In the genomic region with DNA sequence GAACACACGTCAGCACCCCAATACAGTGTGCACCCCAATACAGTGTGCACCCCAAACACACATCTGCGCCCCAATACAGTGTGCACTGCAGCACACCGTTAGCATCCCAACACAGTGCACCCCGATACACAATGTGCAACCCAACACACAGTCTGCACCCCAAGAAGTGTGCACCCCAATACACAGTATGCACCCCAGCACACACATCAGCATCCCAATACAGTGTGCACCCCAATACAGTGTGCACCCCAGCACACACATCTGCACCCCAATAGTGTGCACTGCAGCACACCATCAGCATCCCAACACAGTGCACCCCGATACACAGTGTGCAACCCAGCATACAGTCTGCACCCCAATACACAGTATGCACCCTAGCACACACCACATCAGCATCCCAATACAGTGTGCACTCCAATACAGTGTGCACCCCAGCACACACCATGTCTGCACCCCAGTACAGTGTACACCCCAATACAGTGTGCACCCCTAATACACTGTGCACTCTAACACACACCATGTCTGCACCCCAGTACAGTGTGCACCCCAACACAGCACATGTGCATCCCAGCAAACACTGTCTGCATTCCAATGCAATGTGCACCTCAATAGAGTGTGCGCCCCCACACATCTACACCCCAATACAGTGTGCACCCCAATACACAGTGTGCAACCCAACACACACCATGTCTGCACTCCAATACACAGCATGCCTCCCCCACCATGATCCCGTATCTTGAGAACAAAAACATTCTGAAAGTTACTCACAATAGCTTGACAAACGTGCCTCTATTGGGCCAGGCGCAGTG, we compare ENCODE assay signal across 8 cellular contexts. TPM values are rescaled to one million over a fixed set of nuclear protein-coding genes. Genes with fewer than 3 reads are reported as not detected.
A peak's percentile ranks its signal among the peaks of the same experiment; 100 is the strongest.
DNase-seq lines count a peak whose midpoint lies in the region; ATAC-seq and TF ChIP-seq lines count a peak whose summit lies in the region.

No MANE protein-coding gene starts in this region.

- H3K9ac ChIP-seq in SK-N-SH (peak overlapping the region; percentile 57; the same call in 1 of the 2 replicates), OCI-LY1 (ENCODE audit: low read length) (peak overlapping the region; percentile 52; the same call in 1 of the 2 replicates)

- H3K36me3 ChIP-seq in SK-N-SH (replicated peaks in 1 of 2; ENCODE audit: control insufficient read depth in 1 of 2, insufficient read depth in 2 of 2, low read length in 1 of 2) (peaks cover 5 to 14% of the 10 kb centered on the region in 2 experiments), OCI-LY1 (ENCODE audit: insufficient read depth, low read length) (peaks cover 24% of the 10 kb centered on the region), esophagus (ENCODE audit: control insufficient read depth in 2 of 2, insufficient read depth in 2 of 2, low read length in 1 of 2) (peaks cover 2 to 6% of the 10 kb centered on the region in 2 donors), gastrocnemius medialis (no peaks in the 10 kb centered on the region)

- H3K4me3 ChIP-seq in SK-N-SH (ENCODE audit: low read depth in 2 of 2, low read length in 1 of 2) (peak overlapping the region; percentile 53 to 88), OCI-LY1 (ENCODE audit: low read depth, low read length, poor library complexity, severe bottlenecking) (peak overlapping the region; percentile 92), esophagus (ENCODE audit: low read depth in 1 of 2, low read length in 2 of 2) (peak overlapping the region; percentile 48 to 84), gastrocnemius medialis (peak overlapping the region; percentile 43 to 77 (median 66))

- no peak for TF ChIP-seq EP300 in SK-N-SH (IDR thresholded peaks at IDR 0.05; ENCODE audit: borderline replicate concordance in 1 of 2, low read depth in 1 of 2, low read length in 1 of 2)

- no peak for DNase-seq in SK-N-SH
- no peak for DNase-seq in gastrocnemius medialis
- DNase-seq in cortex of kidney (lab: John Stamatoyannopoulos, UW) = no peak
- DNase-seq in HCEC 1CT = no peak
- DNase-seq in activated gamma-delta T cell (lab: John Stamatoyannopoulos, UW) = no peak

- H3K27me3 ChIP-seq in SK-N-SH (ENCODE audit: insufficient read depth) (no peaks in the 10 kb centered on the region), OCI-LY1 (ENCODE audit: insufficient read depth, low read length) (no peaks in the 10 kb centered on the region), esophagus (ENCODE audit: control insufficient read depth in 1 of 2, insufficient read depth in 2 of 2, low read length in 2 of 2) (no peaks in the 10 kb centered on the region), gastrocnemius medialis (no peaks in the 10 kb centered on the region)

- WGBS in SK-N-SH (ENCODE audit: low lambda C conversion rate) = 64% methylated on average over 9 of the region's 9 CpGs
- 58 to 59% methylated on average over 9 of the region's 9 CpGs for WGBS in esophagus, 2 donors

- ATAC-seq in SK-N-SH treated with all-trans-retinoic acid at 6 μM for 48 hours (no peak), gastrocnemius medialis (no peak)

- no peaks in the 10 kb centered on the region for H3K9me3 ChIP-seq in SK-N-SH
- H3K9me3 ChIP-seq in OCI-LY1 (ENCODE audit: low read length) = no peaks in the 10 kb centered on the region
- H3K9me3 ChIP-seq in esophagus (ENCODE audit: control insufficient read depth in 2 of 2, insufficient read depth in 1 of 2, low read depth in 1 of 2, low read length in 1 of 2) = no peaks in the 10 kb centered on the region
- H3K9me3 ChIP-seq in gastrocnemius medialis = no peaks in the 10 kb centered on the region

- peaks cover 24% of the 10 kb centered on the region for H3F3A ChIP-seq in SK-N-SH (replicated peaks; ENCODE audit: insufficient read depth)
- peaks cover 10% of the 10 kb centered on the region for H3F3A ChIP-seq in OCI-LY1 (ENCODE audit: insufficient read depth, low read length)

- H3K9me2 ChIP-seq in SK-N-SH (no peaks in the 10 kb centered on the region), OCI-LY1 (ENCODE audit: low read depth, low read length) (no peaks in the 10 kb centered on the region)

- in situ Hi-C loops in gastrocnemius medialis (cut with MboI; ENCODE audit: low sequenced_read_pairs in 4 of 4) = loop anchor here in 3 of 4 donors (10.0 to 25.0 kb wide), 3 partner anchors 82 to 208 kb away; partner anchors contain the start of gene ANKRD10 (in 3 of the 3)

- TF ChIP-seq RAD21 in SK-N-SH (IDR thresholded peaks at IDR 0.05; ENCODE audit: low read length) = no peak

- intact Hi-C loops in gastrocnemius medialis (cut with DNase I; ENCODE audit: low total_unique reads) = no loop called here

- H3K4me2 ChIP-seq in SK-N-SH = peak overlapping the region; percentile 82
- H3K4me2 ChIP-seq in OCI-LY1 (ENCODE audit: low read length) = peak overlapping the region; percentile 93

- CTCF ChIA-PET in SK-N-SH (lab: Yijun Ruan, JAX) = no interaction called here

- POLR2A ChIA-PET in SK-N-SH (lab: Yijun Ruan, JAX) = interaction anchor here (1.0 kb wide), 2 partner anchors 8 to 209 kb away, joined by 3 to 6 read pairs; no protein-coding TSS in a partner anchor

- TF ChIP-seq CTCF in SK-N-SH (IDR thresholded peaks at IDR 0.05) (no peak), OCI-LY1 (IDR thresholded peaks at IDR 0.05; ENCODE audit: low read length) (no peak), gastrocnemius medialis (IDR thresholded peaks at IDR 0.05 in 4 of 5, conservative IDR thresholded peaks at IDR 0.05 in 1 of 5) (no peak)

- H2AFZ ChIP-seq in SK-N-SH (ENCODE audit: low read depth) (peak overlapping the region; percentile 60; the same call in 1 of the 2 replicates), OCI-LY1 (ENCODE audit: low read length) (no peak overlapping the region)

- TF ChIP-seq POLR2A in gastrocnemius medialis (IDR thresholded peaks at IDR 0.05) = no peak

- H3K4me1 ChIP-seq in SK-N-SH (ENCODE audit: control insufficient read depth in 1 of 2, insufficient read depth in 2 of 2, low read depth in 1 of 2, low read length in 1 of 2) (peaks cover 4 to 29% of the 10 kb centered on the region in 2 experiments; a peak in 3 of 4 replicates), OCI-LY1 (ENCODE audit: insufficient read depth, low read length, severe bottlenecking) (peaks cover 54% of the 10 kb centered on the region), esophagus (ENCODE audit: control insufficient read depth in 2 of 2, insufficient read depth in 2 of 2, low read length in 1 of 2) (peaks cover 5 to 8% of the 10 kb centered on the region in 2 donors), gastrocnemius medialis (peaks cover 51 to 52% of the 10 kb centered on the region in 2 donors)

- no peaks in the 10 kb centered on the region for H4K20me1 ChIP-seq in SK-N-SH (ENCODE audit: insufficient read depth)
- no peaks in the 10 kb centered on the region for H4K20me1 ChIP-seq in OCI-LY1 (ENCODE audit: insufficient read depth, low read length)

- peaks cover 55% of the 10 kb centered on the region for H3K79me2 ChIP-seq in SK-N-SH (ENCODE audit: insufficient read depth)
- peaks cover 15% of the 10 kb centered on the region for H3K79me2 ChIP-seq in OCI-LY1 (ENCODE audit: insufficient read depth, low read length)

- peak overlapping the region; percentile 9 to 78; a peak in 2 of 4 replicates for H3K27ac ChIP-seq in SK-N-SH (ENCODE audit: low read depth in 2 of 2, low read length in 1 of 2)
- peak overlapping the region; percentile 79 for H3K27ac ChIP-seq in OCI-LY1 (ENCODE audit: low read depth, low read length, poor library complexity, severe bottlenecking)
- H3K27ac ChIP-seq in esophagus (ENCODE audit: low read depth in 2 of 2, low read length in 1 of 2) = peak overlapping the region; percentile 14 to 87
- peak overlapping the region; percentile 66 to 89 (median 80) for H3K27ac ChIP-seq in gastrocnemius medialis

TF ChIP-seq in SK-N-SH, 30 proteins besides CTCF, POLR2A, EP300 and RAD21 (continues in another document):
- no peak for TF ChIP-seq GABPA (IDR thresholded peaks at IDR 0.05; ENCODE audit: low read depth)
- no peak for TF ChIP-seq USF2 (IDR thresholded peaks at IDR 0.05; ENCODE audit: borderline replicate concordance, low read depth, low read length)
- no peak for TF ChIP-seq SIN3A (IDR thresholded peaks at IDR 0.05; ENCODE audit: borderline replicate concordance, low read depth, low read length)
- TF ChIP-seq TEAD4 (IDR thresholded peaks at IDR 0.05; ENCODE audit: borderline replicate concordance, insufficient read depth) = no peak
- no peak for TF ChIP-seq TAF1 (IDR thresholded peaks at IDR 0.05; ENCODE audit: borderline replicate concordance, low read depth, low read length)

TF ChIP-seq in SK-N-SH treated with all-trans-retinoic acid at 6 μM for 48 hours, 23 proteins besides CTCF, POLR2A, EP300 and RAD21:
- TF ChIP-seq ZC3H10 (CRISPR knock-in tag; IDR thresholded peaks at IDR 0.05) = no peak
- TF ChIP-seq GLIS3 (CRISPR knock-in tag; IDR thresholded peaks at IDR 0.05) = no peak

RNA-seq across cellular contexts. Expression of gene CARS2, which starts 0.9 kb away (rescaled TPM):
- polyA plus RNA-seq in SK-N-SH (2012; rRNA removed) (78.6 and 80.6 TPM in 2 replicates), esophagus (10 to 100 TPM; 42.9 to 75.1 TPM)
- 36.6 and 47.0 TPM in 2 replicates for polyA plus RNA-seq in SK-N-SH (2012; cell fraction: cytosol; rRNA removed)
- polyA plus RNA-seq in SK-N-SH (2012; cell fraction: nucleus; rRNA removed) = 292 and 307 TPM in 2 replicates
- total RNA-seq in gastrocnemius medialis = 10 to 100 TPM; 22.5 to 34.8 (median 28.0) TPM

RNA-seq across cellular contexts. Expression of gene ING1, which starts 6.7 kb away (rescaled TPM):
- polyA plus RNA-seq in SK-N-SH (2012; rRNA removed) (19.8 and 25.4 TPM in 2 replicates), esophagus (1 to 10 TPM; 5.1 to 8.3 TPM)
- 10.7 and 16.3 TPM in 2 replicates for polyA plus RNA-seq in SK-N-SH (2012; cell fraction: cytosol; rRNA removed)
- polyA plus RNA-seq in SK-N-SH (2012; cell fraction: nucleus; rRNA removed) = 16.6 and 18.0 TPM in 2 replicates
- total RNA-seq in gastrocnemius medialis = 10 to 100 TPM in 2 of 4 donors, 1 to 10 TPM in 2; 5.9 to 18.2 (median 13.5) TPM
